8 cellular contexts compared by ENCODE assay signal in genomic region chr9:16704489-16705111, GRCh38.
DNase-seq lines count a peak whose midpoint lies in the region; ATAC-seq and TF ChIP-seq lines count a peak whose summit lies in the region.

No MANE protein-coding gene starts in this region.

- H3K4me1 ChIP-seq in upper lobe of right lung, result peaks cover 5% of the 10 kb centered on the region

- H3K4me3 ChIP-seq in epithelial cell of esophagus (ENCODE audit: low read length) (no peak overlapping the region), upper lobe of right lung (peak overlapping the region; percentile 34)

- H3K9me3 Mint-ChIP-seq in mesothelial cell of epicardium, result no peaks in the 10 kb centered on the region

- peak; percentile 50 for DNase-seq in NCI-H526 treated with DMSO at 0.1 percent for 48 hours (lab: John Stamatoyannopoulos, UW)
- DNase-seq in epithelial cell of esophagus (ENCODE audit: low read depth), result peak; percentile 1
- peak in 1 of 2 experiments; percentile 59 for DNase-seq in mesothelial cell of epicardium (ENCODE audit: low spot score in 2 of 2, unreplicated experiment in 2 of 2)
- no peak for DNase-seq in upper lobe of right lung
- no peak for DNase-seq in NCI-H510A (lab: John Stamatoyannopoulos, UW)
- DNase-seq in NCI-H128 (lab: John Stamatoyannopoulos, UW; ENCODE audit: unreplicated experiment), result no peak
- no peak for DNase-seq in COLO829 (ENCODE audit: low spot score)
- no peak for DNase-seq in cerebellar nuclear complex (lab: John Stamatoyannopoulos, UW)

- peak overlapping the region; percentile 86 for H3K27ac ChIP-seq in upper lobe of right lung

- intact Hi-C loops in upper lobe of right lung (cut with DNase I), result no loop called here

- peak overlapping the region; percentile 58 for H3K4me3 Mint-ChIP-seq in mesothelial cell of epicardium

- no peaks in the 10 kb centered on the region for H3K9me3 ChIP-seq in upper lobe of right lung

- peak overlapping the region; percentile 97 for H3K27ac Mint-ChIP-seq in mesothelial cell of epicardium

- H3K27me3 Mint-ChIP-seq in mesothelial cell of epicardium (ENCODE audit: low read depth), result no peaks in the 10 kb centered on the region

- peak; percentile 53 for ATAC-seq in upper lobe of right lung

- H3K36me3 ChIP-seq in upper lobe of right lung, result no peaks in the 10 kb centered on the region

- peaks cover 51% of the 10 kb centered on the region for H3K4me1 Mint-ChIP-seq in mesothelial cell of epicardium

- H3K36me3 Mint-ChIP-seq in mesothelial cell of epicardium, result no peaks in the 10 kb centered on the region

- no peak for TF ChIP-seq CTCF in epithelial cell of esophagus (IDR thresholded peaks at IDR 0.05; ENCODE audit: insufficient read depth, low read depth, low read length, missing control alignments)
- no peak for TF ChIP-seq CTCF in mesothelial cell of epicardium (IDR thresholded peaks at IDR 0.05; ENCODE audit: unreplicated experiment)
- no peak for TF ChIP-seq CTCF in upper lobe of right lung (IDR thresholded peaks at IDR 0.05)

- no peaks in the 10 kb centered on the region for H3K27me3 ChIP-seq in upper lobe of right lung

Comparison
In these comparisons a context has a peak if more than half of its experiments do, and no peak if none do; other contexts are left out.
1. DNase-seq: peak in NCI-H526 treated with DMSO at 0.1 percent for 48 hours (single experiment) and epithelial cell of esophagus (single experiment); none in upper lobe of right lung (single experiment), NCI-H510A (single experiment), NCI-H128 (single experiment), COLO829 (single experiment) and cerebellar nuclear complex (0 of 2).